Comparison of ENCODE assay signal across 1 cellular context in the genomic region with DNA sequence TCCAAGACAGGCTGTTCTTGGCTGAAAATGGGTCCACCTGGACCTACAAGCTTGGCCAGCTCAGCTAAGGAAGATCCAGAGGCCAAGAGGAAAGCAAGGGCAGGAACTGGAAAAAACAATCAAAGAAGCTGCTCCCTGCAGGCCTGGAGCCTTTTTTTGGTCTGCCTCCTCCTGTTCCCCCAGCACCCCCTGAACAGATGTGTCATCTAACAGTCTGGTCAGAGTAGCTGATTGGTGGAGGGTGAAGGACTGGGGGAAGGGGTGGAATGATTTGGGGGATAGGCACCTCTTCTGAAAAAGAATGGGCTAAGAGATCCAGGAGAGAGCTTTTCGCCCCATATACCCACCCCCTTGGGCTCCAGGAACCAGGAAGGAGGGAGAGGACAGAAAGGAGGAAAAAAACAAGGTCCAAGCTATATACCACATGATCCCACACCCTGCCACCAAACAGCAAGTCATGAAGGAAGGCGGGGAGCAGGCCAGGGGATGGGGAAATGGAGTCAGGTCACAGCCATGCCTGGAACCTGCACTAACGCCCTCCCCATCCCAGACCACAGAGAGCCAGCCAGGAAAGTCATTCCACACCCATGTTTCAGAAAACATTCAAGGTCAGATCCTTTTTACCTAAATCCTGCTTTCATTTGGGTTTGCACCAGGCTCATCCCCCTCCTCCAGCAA.
TF ChIP-seq lines count a peak whose summit lies in the region.

No MANE protein-coding gene starts in this region.

TF ChIP-seq in H1, 55 proteins besides CTCF, POLR2A, EP300 and RAD21:
- no peak for TF ChIP-seq SAP30 (IDR thresholded peaks at IDR 0.05; ENCODE audit: insufficient read depth, insufficient replicate concordance, low read length)
- no peak for TF ChIP-seq PHF8 (conservative IDR thresholded peaks at IDR 0.05; ENCODE audit: low read depth, low read length)
- TF ChIP-seq RFX5 (IDR thresholded peaks at IDR 0.05; ENCODE audit: borderline replicate concordance, low read depth, low read length): no peak
- no peak for TF ChIP-seq RNF2 (IDR thresholded peaks at IDR 0.05; ENCODE audit: borderline replicate concordance, low read depth, low read length, missing control alignments, poor library complexity, severe bottlenecking)
- no peak for TF ChIP-seq ZNF274 (IDR thresholded peaks at IDR 0.05; ENCODE audit: borderline replicate concordance, extremely low read depth, low read length)
- TF ChIP-seq, protein P1, sequence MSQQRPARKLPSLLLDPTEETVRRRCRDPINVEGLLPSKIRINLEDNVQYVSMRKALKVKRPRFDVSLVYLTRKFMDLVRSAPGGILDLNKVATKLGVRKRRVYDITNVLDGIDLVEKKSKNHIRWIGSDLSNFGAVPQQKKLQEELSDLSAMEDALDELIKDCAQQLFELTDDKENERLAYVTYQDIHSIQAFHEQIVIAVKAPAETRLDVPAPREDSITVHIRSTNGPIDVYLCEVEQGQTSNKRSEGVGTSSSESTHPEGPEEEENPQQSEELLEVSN (IDR thresholded peaks at IDR 0.05): no peak
- TF ChIP-seq POLR2AphosphoS5 (IDR thresholded peaks at IDR 0.05; ENCODE audit: low read depth, low read length): no peak
- TF ChIP-seq NANOG (IDR thresholded peaks at IDR 0.05; ENCODE audit: insufficient read depth, low read depth, low read length, poor library complexity, severe bottlenecking): no peak
- no peak for TF ChIP-seq MAFK (IDR thresholded peaks at IDR 0.05; ENCODE audit: low read depth, low read length)
- TF ChIP-seq GABPA (IDR thresholded peaks at IDR 0.05; ENCODE audit: borderline replicate concordance, insufficient read depth, low read length): no peak
